26 cellular contexts compared by ENCODE assay signal in the genomic region with DNA sequence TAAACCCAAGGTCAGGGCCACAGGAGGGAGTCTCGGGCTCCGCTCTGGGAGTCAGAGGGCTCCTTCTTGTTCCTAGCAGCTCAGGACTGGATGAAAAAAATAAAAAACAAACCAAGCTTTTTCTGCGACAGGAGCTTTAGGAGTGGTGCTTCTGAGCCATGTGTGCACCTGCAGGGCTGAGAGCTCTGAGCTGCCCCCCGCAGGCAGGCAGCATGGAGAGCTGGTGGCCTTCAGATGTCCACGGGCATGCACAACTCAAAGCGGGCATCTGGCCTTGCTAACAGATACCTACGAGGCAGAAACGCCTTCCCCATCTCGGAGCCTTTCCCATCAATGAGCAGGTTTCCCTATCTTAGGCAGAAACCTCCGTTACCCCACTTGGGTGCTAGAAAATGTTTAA. TPM values are rescaled to one million over a fixed set of nuclear protein-coding genes. Genes with fewer than 3 reads are reported as not detected.
DNase-seq lines count a peak whose midpoint lies in the region; TF ChIP-seq lines count a peak whose summit lies in the region.
"Had no signal": no experiment of that assay in that cellular context is flagged by ENCODE, and none has a peak within 500 bp of the region (broad histone marks: within the 10 kb centered on the region; RNA-seq: fewer than 3 reads in every experiment).

No MANE protein-coding gene starts in this region.

- no peak overlapping the region for H3K27ac Mint-ChIP-seq in type B pancreatic cell
- H3K27ac Mint-ChIP-seq: CD4-positive, alpha-beta memory T cell; nephron had no signal

- no peaks in the 10 kb centered on the region for H3K9me3 ChIP-seq in A673 (ENCODE audit: low read depth, low read length, poor library complexity, severe bottlenecking)
- no peaks in the 10 kb centered on the region; the same call in 1 of the 2 replicates for H3K9me3 ChIP-seq in BLaER1
- H3K9me3 ChIP-seq: mucosa of descending colon had no signal

- H3K27ac ChIP-seq in A673 (ENCODE audit: low read depth, low read length, poor library complexity, severe bottlenecking) (no peak overlapping the region), BLaER1 (0 out of 2 replicates have a peak overlapping the region, but pooled peaks have one; percentile 13), brain microvascular endothelial cell (no peak overlapping the region), dorsolateral prefrontal cortex (no peak overlapping the region)
- H3K27ac ChIP-seq: PC-9 had no signal

- no peaks in the 10 kb centered on the region for H3K36me3 ChIP-seq in A673 (ENCODE audit: insufficient read depth, low read length, poor library complexity, severe bottlenecking)
- H3K36me3 ChIP-seq in BLaER1 = peaks cover 12% of the 10 kb centered on the region; the same call in 1 of the 2 replicates
- no peaks in the 10 kb centered on the region for H3K36me3 ChIP-seq in brain microvascular endothelial cell (replicated peaks)

- no peak overlapping the region for H3K4me3 Mint-ChIP-seq in type B pancreatic cell
- H3K4me3 Mint-ChIP-seq: CD4-positive, alpha-beta memory T cell; nephron had no signal

- TF ChIP-seq CTCF in A673 (conservative IDR thresholded peaks at IDR 0.05; ENCODE audit: low read depth, low read length) (peak; percentile 29; the same call in 1 of the 2 replicates), brain microvascular endothelial cell (IDR thresholded peaks at IDR 0.05; ENCODE audit: low read depth, low read length, missing control alignments) (peak; percentile 23), dorsolateral prefrontal cortex (IDR thresholded peaks at IDR 0.05 in 54 of 56, conservative IDR thresholded peaks at IDR 0.05 in 2 of 56; ENCODE audit: low read depth in 1 of 56, partially characterized antibody in 56 of 56) (peak in 3 of 56 donors; percentile 11 to 17 (median 16)), type B pancreatic cell (conservative IDR thresholded peaks at IDR 0.05) (no peak)

- no peaks in the 10 kb centered on the region for H3K27me3 ChIP-seq in A673 (replicated peaks; ENCODE audit: insufficient read depth, low read depth, low read length, poor library complexity)
- no peaks in the 10 kb centered on the region for H3K27me3 ChIP-seq in BLaER1
- H3K27me3 ChIP-seq in brain microvascular endothelial cell (replicated peaks) = no peaks in the 10 kb centered on the region
- peaks cover 0 to 11% (median 0%) of the 10 kb centered on the region in 45 donors for H3K27me3 ChIP-seq in dorsolateral prefrontal cortex

- POLR2A ChIA-PET in A673 (lab: Charles Lee; ENCODE audit: low non-redundant PET) = no interaction called here

- H3K4me3 ChIP-seq in A673 (ENCODE audit: low read depth, low read length, poor library complexity, severe bottlenecking) (no peak overlapping the region), BLaER1 (no peak overlapping the region), brain microvascular endothelial cell (ENCODE audit: low read depth, low read length) (no peak overlapping the region), dorsolateral prefrontal cortex (no peak overlapping the region)
- H3K4me3 ChIP-seq: GM12878, lung, mucosa of descending colon, PC-9 had no signal

- intact Hi-C loops in A673 (cut with micrococcal nuclease; ENCODE audit: unreplicated experiment) (no loop called here), dorsolateral prefrontal cortex (cut with DNase I) (no loop called here), head of caudate nucleus (cut with DNase I) (no loop called here)

- DNase-seq in A673 (ENCODE audit: low spot score) (no peak), NAMALWA (ENCODE audit: low spot score) (peak; percentile 18), brain microvascular endothelial cell (no peak), dorsolateral prefrontal cortex (no peak), type B pancreatic cell (ENCODE audit: extremely low spot score, unreplicated experiment) (no peak), head of caudate nucleus (no peak)
- DNase-seq: activated CD4-positive, alpha-beta T cell treated with anti-CD3 and anti-CD28 coated beads, Interleukin-2, amount 50 U/mL, for 48 hours; activated CD4-positive, CD25-positive, alpha-beta regulatory T cell; activated CD8-positive, alpha-beta memory T cell treated with anti-CD3 and anti-CD28 coated beads, Interleukin-2, amount 50 U/mL, for 4 hours; activated naive CD4-positive, alpha-beta T cell treated with anti-CD3 and anti-CD28 coated beads, Interleukin-2, amount 50 U/mL, for 16 hours; aorta; CD4-positive, alpha-beta memory T cell; central memory CD4-positive, alpha-beta T cell; mucosa of descending colon; NCI-H226; PC-9; stimulated activated naive CD8-positive, alpha-beta T cell treated with anti-CD3 and anti-CD28 coated beads, Interleukin-15, Interleukin-2, amounts not matched to agents 100 U/mL and 50 U/mL, for 24 hours; SW 1271 had no signal

- H4K20me1 ChIP-seq in BLaER1 = no peaks in the 10 kb centered on the region

- H3K9ac ChIP-seq in BLaER1 = no peak overlapping the region

- H3K4me1 Mint-ChIP-seq in type B pancreatic cell (ENCODE audit: unreplicated experiment) = peaks cover 5% of the 10 kb centered on the region

- in situ Hi-C loops in brain microvascular endothelial cell (cut with HindIII; ENCODE audit: low pct_ligation_motif_present, low sequenced_read_pairs) = no loop called here

- no TSS peak for BruUV-seq in A673 (replicated peaks; lab: Mats Ljungman, UMichigan)

- CTCF ChIA-PET in A673 (lab: Charles Lee) = no interaction called here

- no peaks in the 10 kb centered on the region for H3K9me3 Mint-ChIP-seq in type B pancreatic cell
- H3K9me3 Mint-ChIP-seq: CD4-positive, alpha-beta memory T cell; nephron had no signal

- H3K4me2 ChIP-seq in BLaER1 = no peak overlapping the region
- H3K4me2 ChIP-seq: PC-9 had no signal

- peaks cover 4% of the 10 kb centered on the region for H3K27me3 Mint-ChIP-seq in type B pancreatic cell

- H3K4me1 ChIP-seq in A673 (ENCODE audit: insufficient read depth, low read length, poor library complexity, severe bottlenecking) = peaks cover under 1% of the 10 kb centered on the region
- H3K4me1 ChIP-seq in BLaER1 = peaks cover 18% of the 10 kb centered on the region; the same call in 1 of the 2 replicates

- no peaks in the 10 kb centered on the region for H3K36me3 Mint-ChIP-seq in type B pancreatic cell
- H3K36me3 Mint-ChIP-seq: CD4-positive, alpha-beta memory T cell had no signal

RNA-seq across cellular contexts. Expression of a gene that starts 28.5 kb away (rescaled TPM):
- total RNA-seq in A673 (2021) (not detected in 2 replicates), dorsolateral prefrontal cortex (1 to 10 TPM in 98 of 120 experiments, under 1 TPM in 22; 0.32 to 4.4 (median 1.7) TPM), type B pancreatic cell (ENCODE audit: low replicate concordance) (0.10 and 0.12 TPM in 2 replicates)
- total RNA-seq: aorta, dermis microvascular lymphatic vessel endothelial cell, endothelial cell of umbilical vein, GM12878, kidney epithelial cell, mucosa of descending colon, PC-9 had no signal

RNA-seq across cellular contexts. Expression of a gene that starts 55.5 kb away (rescaled TPM):
- total RNA-seq in A673 (2021) = not detected in 2 replicates
- total RNA-seq in dorsolateral prefrontal cortex = 100 to 1,000 TPM in 78 of 120 experiments, 10 to 100 TPM in 42; 34.8 to 183 (median 111) TPM
- total RNA-seq in type B pancreatic cell (ENCODE audit: low replicate concordance) = not detected in 2 replicates
- total RNA-seq: aorta; CD4-positive, alpha-beta memory T cell; dermis microvascular lymphatic vessel endothelial cell; endothelial cell of umbilical vein; GM12878; kidney epithelial cell; PC-9; sciatic nerve had no signal

Comparison
In these comparisons a context has a peak if more than half of its experiments do, and no peak if none do; other contexts are left out.
1. RNA of a gene that starts 55.5 kb away (total RNA-seq): 34.8 to 183 TPM in dorsolateral prefrontal cortex; not detected in type B pancreatic cell and not detected in A673; every median in the first group is over 10 times any median in the second.